ENCODE assay signal across 17 cellular contexts in the genomic region with DNA sequence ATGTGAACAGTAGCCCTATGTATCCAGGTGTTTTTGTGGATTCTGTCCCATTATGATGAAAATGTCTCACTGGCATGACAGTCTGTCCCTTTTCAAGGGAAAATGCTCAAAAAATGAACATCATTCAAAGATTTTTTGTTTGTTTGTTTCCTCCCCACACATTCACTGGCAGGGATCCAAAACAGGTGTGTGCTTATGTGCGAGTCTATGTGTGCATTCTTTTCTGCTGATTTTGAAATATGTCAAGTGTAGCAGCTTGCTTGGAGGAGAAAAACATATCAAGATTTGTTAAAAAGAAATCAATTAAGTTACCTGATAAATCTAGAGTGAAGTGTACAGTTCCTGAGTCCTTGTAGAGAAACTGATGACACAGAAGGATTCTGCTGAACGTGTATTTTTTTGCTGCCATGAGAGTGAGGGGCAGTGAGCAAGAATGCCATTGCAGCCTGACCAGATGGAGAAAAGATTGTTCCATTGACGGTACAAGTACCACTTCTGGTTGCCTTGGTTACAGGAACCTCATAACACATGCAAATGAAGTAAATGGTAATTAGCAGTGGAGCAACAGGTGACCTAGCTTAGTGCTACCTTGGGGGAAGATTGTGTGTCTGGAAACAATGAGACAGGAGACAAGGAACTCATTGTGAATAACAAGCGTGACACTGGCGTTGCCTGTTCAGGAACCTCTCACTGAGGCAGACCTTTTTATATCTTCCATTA.
DNase-seq lines count a peak whose midpoint lies in the region; ATAC-seq, FAIRE-seq and TF ChIP-seq lines count a peak whose summit lies in the region.
"Had no signal": no experiment of that assay in that cellular context is flagged by ENCODE, and none has a peak within 500 bp of the region (broad histone marks: within the 10 kb centered on the region; RNA-seq: fewer than 3 reads in every experiment).

No MANE protein-coding gene starts in this region.

- in situ Hi-C loops in HepG2 (cut with HindIII; ENCODE audit: extremely low pct_ligation_motif_present, low pct_unique_long_range_greater_than_20kb) = no loop called here

- H4K20me1 ChIP-seq in HepG2 (ENCODE audit: insufficient read depth, low read length) = no peaks in the 10 kb centered on the region

- H3K27ac ChIP-seq in HepG2 (ENCODE audit: extremely low read length, insufficient read depth, low read length) (no peak overlapping the region), right lobe of liver (no peak overlapping the region)
- H3K27ac ChIP-seq: C4-2B, GM23248 had no signal

- intact Hi-C loops in HepG2 (cut with micrococcal nuclease; ENCODE audit: unreplicated experiment) (loop anchor here (5.0 to 10.0 kb wide), 3 partner anchors 283 to 723 kb away; no protein-coding TSS in a partner anchor), right lobe of liver (cut with DNase I) (no loop called here)

- H3K4me3 ChIP-seq in HepG2 (replicated peaks in 1 of 3; ENCODE audit: insufficient read depth in 1 of 3, low read depth in 2 of 3, low read length in 3 of 3) (no peak overlapping the region), right lobe of liver (no peak overlapping the region)
- H3K4me3 ChIP-seq: GM23248 had no signal

- TF ChIP-seq RAD21 in HepG2 (CRISPR knock-in tag; IDR thresholded peaks at IDR 0.05) = no peak

- H3K9me3 ChIP-seq in HepG2 (ENCODE audit: low read length) (no peaks in the 10 kb centered on the region), right lobe of liver (no peaks in the 10 kb centered on the region)

- H3K36me3 ChIP-seq in HepG2 (replicated peaks in 1 of 2; ENCODE audit: control insufficient read depth in 1 of 2, insufficient read depth in 2 of 2, low read length in 2 of 2) (no peaks in the 10 kb centered on the region), right lobe of liver (no peaks in the 10 kb centered on the region)

- H3K9ac ChIP-seq in HepG2 (ENCODE audit: insufficient read depth, low read depth, low read length) = no peak overlapping the region
- H3K9ac ChIP-seq: GM23248 had no signal

- no peak for FAIRE-seq in HepG2 (lab: Jason Lieb, UNC)
- FAIRE-seq: GM12892 had no signal

- DNase-seq in HepG2 (ENCODE audit: low spot score) (no peak), right lobe of liver (no peak), NCI-H69 (lab: John Stamatoyannopoulos, UW) (peak; percentile 32), kidney tubule cell (ENCODE audit: low spot score) (peak; percentile 53), superior temporal gyrus (ENCODE audit: extremely low spot score) (no peak)
- no peak for DNase-seq in activated effector memory CD4-positive, alpha-beta T cell treated with anti-CD3 and anti-CD28 coated beads, Interleukin-2, amount 50 U/mL, for 16 hours
- no peak for DNase-seq in effector CD4-positive, alpha-beta T cell
- DNase-seq: DMS 273 treated with DMSO at 0.1 percent for 48 hours, GM23248, NCI-H1417 treated with DMSO at 0.1 percent for 48 hours, NCI-H2081, NCI-H2227 treated with DMSO at 0.1 percent for 48 hours, OCI-M1, RPMI8226, SIG-M5 had no signal

- no peak for TF ChIP-seq CTCF in HepG2 (CRISPR knock-in tag; IDR thresholded peaks at IDR 0.05)
- TF ChIP-seq CTCF in right lobe of liver (IDR thresholded peaks at IDR 0.05) = no peak

- no TSS peak for BruUV-seq in HepG2 (replicated peaks; lab: Mats Ljungman, UMichigan)

- no peak for ATAC-seq in HepG2
- no peak for ATAC-seq in right lobe of liver

- TF ChIP-seq EP300 in HepG2 (IDR thresholded peaks at IDR 0.05; ENCODE audit: low read depth in 2 of 2, low read length in 2 of 2) (no peak), HepG2 (CRISPR knock-in tag; IDR thresholded peaks at IDR 0.05; ENCODE audit: borderline replicate concordance) (no peak)

- WGBS in HepG2 (ENCODE audit: low lambda C conversion rate) = 46% methylated on average over 5 of the region's 5 CpGs
- 88% methylated on average over 5 of the region's 5 CpGs for whole genome bisulfite sequencing in right lobe of liver (ENCODE audit: insufficient coverage, low coverage, low lambda C conversion rate, missing lambda C conversion rate)

- H3K4me2 ChIP-seq in HepG2 (ENCODE audit: low read depth, low read length) = no peak overlapping the region

- CTCF ChIA-PET in HepG2 (lab: Yijun Ruan, JAX; ENCODE audit: low intra/inter-chr PET ratio, low total read pairs) = no interaction called here

- H3K79me2 ChIP-seq in HepG2 (ENCODE audit: insufficient read depth, low read length) = no peaks in the 10 kb centered on the region

- no peak for TF ChIP-seq POLR2A in HepG2 (IDR thresholded peaks at IDR 0.05; ENCODE audit: insufficient read depth in 1 of 2, low read depth in 2 of 2, low read length in 2 of 2)
- TF ChIP-seq POLR2A in right lobe of liver (IDR thresholded peaks at IDR 0.05) = no peak

- H3K4me1 ChIP-seq in HepG2 (ENCODE audit: insufficient read depth, low read length) (peaks cover 25% of the 10 kb centered on the region), right lobe of liver (peaks cover 0 to 22% (median 0%) of the 10 kb centered on the region in 4 donors)

- POLR2A ChIA-PET in HepG2 (lab: Yijun Ruan, JAX) = no interaction called here

- H3K27me3 ChIP-seq in HepG2 (ENCODE audit: control insufficient read depth in 1 of 2, insufficient read depth in 2 of 2, low read length in 2 of 2) (peaks cover 0 to 4% of the 10 kb centered on the region in 2 experiments; a peak in 1 of 5 replicates), right lobe of liver (no peaks in the 10 kb centered on the region)

- H2AFZ ChIP-seq in HepG2 (ENCODE audit: low read length) = no peak overlapping the region
- H2AFZ ChIP-seq: GM23248 had no signal

TF ChIP-seq in HepG2, 621 proteins besides CTCF, POLR2A, EP300 and RAD21:
- TF ChIP-seq ZNF543 (CRISPR knock-in tag; IDR thresholded peaks at IDR 0.05) (no peak), MAFF (IDR thresholded peaks at IDR 0.05; ENCODE audit: low read depth, low read length) (0 out of 2 replicates have a peak, but pooled peaks have one; percentile 14), MAFK (conservative IDR thresholded peaks at IDR 0.05 in 1 of 2, IDR thresholded peaks at IDR 0.05 in 1 of 2; ENCODE audit: low read length in 2 of 2) (peak in 1 of 2 experiments; percentile 23; a peak in 1 of 4 replicates)

Comparison
In these comparisons a context has a peak if more than half of its experiments do, and no peak if none do; other contexts are left out.
1. DNase-seq: peak in NCI-H69 (single experiment) and kidney tubule cell (single experiment); none in HepG2 (single experiment), right lobe of liver (0 of 3), activated effector memory CD4-positive, alpha-beta T cell treated with anti-CD3 and anti-CD28 coated beads, Interleukin-2, amount 50 U/mL, for 16 hours (single experiment), superior temporal gyrus (single experiment) and effector CD4-positive, alpha-beta T cell (single experiment).